16 cellular contexts compared by ENCODE assay signal in genomic region chr6:475341-475740, GRCh38.
A peak's percentile ranks its signal among the peaks of the same experiment; 100 is the strongest.
DNase-seq lines count a peak whose midpoint lies in the region; ATAC-seq, FAIRE-seq and TF ChIP-seq lines count a peak whose summit lies in the region.
"Had no signal": no experiment of that assay in that cellular context is flagged by ENCODE, and none has a peak within 500 bp of the region (broad histone marks: within the 10 kb centered on the region; RNA-seq: fewer than 3 reads in every experiment).

No MANE protein-coding gene starts in this region.

- POLR2A ChIA-PET in activated CD4-positive, alpha-beta T cell treated with anti-CD3 and anti-CD28 coated beads for 36 hours (lab: Charles Lee), result interaction anchor here (0.6 to 1.8 kb wide), 9 partner anchors 8 to 115 kb away, joined by 3 to 8 read pairs (median 3); no protein-coding TSS in a partner anchor

- DNase-seq in activated CD4-positive, alpha-beta T cell treated with anti-CD3 and anti-CD28 coated beads for 36 hours, result no peak
- DNase-seq in activated CD4-positive, alpha-beta T cell treated with anti-CD3 and anti-CD28 coated beads, Interleukin-2, amount 50 U/mL, for 4 hours, result no peak
- DNase-seq in GM12891 (ENCODE audit: insufficient read length, low spot score) (no peak), natural killer cell (no peak), NCI-H2227 treated with DMSO at 0.1 percent for 48 hours (lab: John Stamatoyannopoulos, UW) (no peak), Calu3 (no peak), LoVo (ENCODE audit: low spot score) (no peak)
- DNase-seq in activated T-helper 1 cell treated with anti-CD3 and anti-CD28 coated beads, Interleukin-12 subunit alpha, Interleukin-12 subunit beta, Interleukin-2, Interleukin-4 antibody, amounts not matched to agents 30 ng/mL and 10 ng/mL and 1 ng/mL, durations not matched to agents 14 hours and 24 hours and 36 hours (ENCODE audit: low spot score), result no peak
- DNase-seq: erythroblast, NCI-H1105 treated with DMSO at 0.1 percent for 48 hours, NCI-H226, SHP77, T1000 had no signal

- ATAC-seq in activated CD4-positive, alpha-beta T cell treated with anti-CD3 and anti-CD28 coated beads for 36 hours, result no peak
- ATAC-seq in natural killer cell, result peak; percentile 34 to 52 (median 36)

- TF ChIP-seq CTCF in natural killer cell (IDR thresholded peaks at IDR 0.05), result no peak
- TF ChIP-seq CTCF in Calu3 (IDR thresholded peaks at IDR 0.05; ENCODE audit: unreplicated experiment), result no peak

- peaks cover 77% of the 10 kb centered on the region for H3K4me1 Mint-ChIP-seq in activated CD4-positive, alpha-beta T cell treated with anti-CD3 and anti-CD28 coated beads for 36 hours
- H3K4me1 Mint-ChIP-seq in activated T-helper 1 cell treated with anti-CD3 and anti-CD28 coated beads, Interleukin-12 subunit alpha, Interleukin-12 subunit beta, Interleukin-2, Interleukin-4 antibody, amounts not matched to agents 30 ng/mL and 10 ng/mL and 1 ng/mL, durations not matched to agents 14 hours and 24 hours and 36 hours (ENCODE audit: low read depth), result peaks cover 75% of the 10 kb centered on the region
- H3K4me1 Mint-ChIP-seq in natural killer cell, result peaks cover 32 to 33% of the 10 kb centered on the region in 2 donors
- no peaks in the 10 kb centered on the region for H3K4me1 Mint-ChIP-seq in Calu3 (ENCODE audit: low read depth, unreplicated experiment)
- H3K4me1 Mint-ChIP-seq: GM23338 had no signal

- no peaks in the 10 kb centered on the region for H3K27me3 Mint-ChIP-seq in activated CD4-positive, alpha-beta T cell treated with anti-CD3 and anti-CD28 coated beads for 36 hours
- H3K27me3 Mint-ChIP-seq in activated T-helper 1 cell treated with anti-CD3 and anti-CD28 coated beads, Interleukin-12 subunit alpha, Interleukin-12 subunit beta, Interleukin-2, Interleukin-4 antibody, amounts not matched to agents 30 ng/mL and 10 ng/mL and 1 ng/mL, durations not matched to agents 14 hours and 24 hours and 36 hours (ENCODE audit: insufficient read depth), result no peaks in the 10 kb centered on the region
- H3K27me3 Mint-ChIP-seq in natural killer cell (ENCODE audit: low read depth in 2 of 2), result no peaks in the 10 kb centered on the region
- no peaks in the 10 kb centered on the region for H3K27me3 Mint-ChIP-seq in Calu3 (ENCODE audit: unreplicated experiment)
- H3K27me3 Mint-ChIP-seq: naive B cell had no signal

- H3K9me3 Mint-ChIP-seq in activated CD4-positive, alpha-beta T cell treated with anti-CD3 and anti-CD28 coated beads for 36 hours (ENCODE audit: low read depth), result no peaks in the 10 kb centered on the region
- H3K9me3 Mint-ChIP-seq in activated T-helper 1 cell treated with anti-CD3 and anti-CD28 coated beads, Interleukin-12 subunit alpha, Interleukin-12 subunit beta, Interleukin-2, Interleukin-4 antibody, amounts not matched to agents 30 ng/mL and 10 ng/mL and 1 ng/mL, durations not matched to agents 14 hours and 24 hours and 36 hours, result no peaks in the 10 kb centered on the region
- H3K9me3 Mint-ChIP-seq in natural killer cell, result no peaks in the 10 kb centered on the region
- H3K9me3 Mint-ChIP-seq in Calu3 (ENCODE audit: low read depth, unreplicated experiment), result no peaks in the 10 kb centered on the region
- H3K9me3 Mint-ChIP-seq: GM23338, naive B cell had no signal

- CTCF ChIA-PET in activated CD4-positive, alpha-beta T cell treated with anti-CD3 and anti-CD28 coated beads for 36 hours (lab: Charles Lee), result interaction anchor here (0.6 to 2.5 kb wide), 13 partner anchors 9 to 249 kb away, joined by 3 to 8 read pairs (median 3); partner anchors contain the start of gene IRF4
- CTCF ChIA-PET in Calu3 (lab: Charles Lee), result no interaction called here

- FAIRE-seq in GM12891 (lab: Jason Lieb, UNC), result peak; percentile 59
- FAIRE-seq: K562 had no signal

- intact Hi-C loops in activated CD4-positive, alpha-beta T cell treated with anti-CD3 and anti-CD28 coated beads for 36 hours (cut with DNase I, micrococcal nuclease), result loop anchor here in 1 of 2 experiments (2.0 kb wide), 1 partner anchor 15 kb away; no protein-coding TSS in a partner anchor
- intact Hi-C loops in activated T-helper 1 cell treated with anti-CD3 and anti-CD28 coated beads, Interleukin-12 subunit alpha, Interleukin-12 subunit beta, Interleukin-2, Interleukin-4 antibody, amounts not matched to agents 30 ng/mL and 10 ng/mL and 1 ng/mL, durations not matched to agents 14 hours and 24 hours and 36 hours (cut with micrococcal nuclease), result loop anchor here (1.0 kb wide), 2 partner anchors 9 to 27 kb away; no protein-coding TSS in a partner anchor
- intact Hi-C loops in natural killer cell (cut with micrococcal nuclease) (loop anchor here (10.0 kb wide), 1 partner anchor 51 kb away; no protein-coding TSS in a partner anchor), Calu3 (cut with micrococcal nuclease; ENCODE audit: unreplicated experiment) (no loop called here)

- peaks cover 6% of the 10 kb centered on the region for H3K36me3 Mint-ChIP-seq in activated CD4-positive, alpha-beta T cell treated with anti-CD3 and anti-CD28 coated beads for 36 hours (ENCODE audit: low read depth)
- peaks cover 5% of the 10 kb centered on the region for H3K36me3 Mint-ChIP-seq in activated T-helper 1 cell treated with anti-CD3 and anti-CD28 coated beads, Interleukin-12 subunit alpha, Interleukin-12 subunit beta, Interleukin-2, Interleukin-4 antibody, amounts not matched to agents 30 ng/mL and 10 ng/mL and 1 ng/mL, durations not matched to agents 14 hours and 24 hours and 36 hours (ENCODE audit: low read depth)
- no peaks in the 10 kb centered on the region for H3K36me3 Mint-ChIP-seq in natural killer cell
- H3K36me3 Mint-ChIP-seq in Calu3 (ENCODE audit: insufficient read depth, unreplicated experiment), result no peaks in the 10 kb centered on the region
- H3K36me3 Mint-ChIP-seq: naive B cell had no signal

- BruUV-seq in Calu3 (replicated peaks; lab: Mats Ljungman, UMichigan), result no TSS peak

- TF ChIP-seq POLR2A in GM12891 (IDR thresholded peaks at IDR 0.05; ENCODE audit: low read depth, low read length), result no peak

- peak overlapping the region; percentile 63 for H3K4me3 Mint-ChIP-seq in activated CD4-positive, alpha-beta T cell treated with anti-CD3 and anti-CD28 coated beads for 36 hours
- H3K4me3 Mint-ChIP-seq in activated T-helper 1 cell treated with anti-CD3 and anti-CD28 coated beads, Interleukin-12 subunit alpha, Interleukin-12 subunit beta, Interleukin-2, Interleukin-4 antibody, amounts not matched to agents 30 ng/mL and 10 ng/mL and 1 ng/mL, durations not matched to agents 14 hours and 24 hours and 36 hours, result peak overlapping the region; percentile 72
- peak overlapping the region; percentile 68 for H3K4me3 Mint-ChIP-seq in natural killer cell
- H3K4me3 Mint-ChIP-seq in Calu3 (ENCODE audit: low read depth, unreplicated experiment), result no peak overlapping the region
- H3K4me3 Mint-ChIP-seq: GM23338 had no signal

- H3K27ac Mint-ChIP-seq in activated CD4-positive, alpha-beta T cell treated with anti-CD3 and anti-CD28 coated beads for 36 hours, result peak overlapping the region; percentile 79
- peak overlapping the region; percentile 86 for H3K27ac Mint-ChIP-seq in activated T-helper 1 cell treated with anti-CD3 and anti-CD28 coated beads, Interleukin-12 subunit alpha, Interleukin-12 subunit beta, Interleukin-2, Interleukin-4 antibody, amounts not matched to agents 30 ng/mL and 10 ng/mL and 1 ng/mL, durations not matched to agents 14 hours and 24 hours and 36 hours
- H3K27ac Mint-ChIP-seq in natural killer cell, result peak overlapping the region; percentile 8 to 16
- H3K27ac Mint-ChIP-seq in Calu3 (ENCODE audit: unreplicated experiment), result no peak overlapping the region
- H3K27ac Mint-ChIP-seq: GM23338 had no signal

TF ChIP-seq in GM12891, 5 proteins besides CTCF, POLR2A, EP300 and RAD21:
- no peak for TF ChIP-seq PAX5 (IDR thresholded peaks at IDR 0.05; ENCODE audit: insufficient read depth, low read length, severe bottlenecking)
- no peak for TF ChIP-seq POLR2AphosphoS5 (IDR thresholded peaks at IDR 0.05; ENCODE audit: low read depth, low read length)
- no peak for TF ChIP-seq TAF1 (IDR thresholded peaks at IDR 0.05; ENCODE audit: low read depth, low read length)
- TF ChIP-seq SPI1 (IDR thresholded peaks at IDR 0.05; ENCODE audit: low read depth, low read length), result no peak
- no peak for TF ChIP-seq POU2F2 (IDR thresholded peaks at IDR 0.05; ENCODE audit: low read depth, low read length)
